14 cellular contexts compared by ENCODE assay signal in genomic region chr7:39306028-39306570, GRCh38.
DNase-seq lines count a peak whose midpoint lies in the region; ATAC-seq and TF ChIP-seq lines count a peak whose summit lies in the region.
"Had no signal": no experiment of that assay in that cellular context is flagged by ENCODE, and none has a peak within 500 bp of the region (broad histone marks: within the 10 kb centered on the region; RNA-seq: fewer than 3 reads in every experiment).

No MANE protein-coding gene starts in this region.

- H3K4me1 Mint-ChIP-seq in activated CD8-positive, alpha-beta memory T cell treated with anti-CD3 and anti-CD28 coated beads, Interleukin-2, amount 10 ng/mL, durations not matched to agents 7 days and 5 days = no peaks in the 10 kb centered on the region

- in situ Hi-C loops in Caki2 (cut with HindIII; ENCODE audit: low pct_unique_long_range_greater_than_20kb, low sequenced_read_pairs) = no loop called here
- in situ Hi-C loops in GM23248 (cut with MboI) = no loop called here

- H3K36me3 Mint-ChIP-seq in activated CD8-positive, alpha-beta memory T cell treated with anti-CD3 and anti-CD28 coated beads, Interleukin-2, amount 10 ng/mL, durations not matched to agents 7 days and 5 days = no peaks in the 10 kb centered on the region

- no peak overlapping the region for H3K4me2 ChIP-seq in GM23248 (ENCODE audit: unreplicated experiment)
- H3K4me2 ChIP-seq: GM23338 had no signal

- POLR2A ChIA-PET in RWPE1 (lab: Yijun Ruan, JAX; ENCODE audit: low non-redundant PET) = no interaction called here

- H3K9me3 ChIP-seq in GM23248 (ENCODE audit: low read depth) = no peaks in the 10 kb centered on the region
- no peaks in the 10 kb centered on the region for H3K9me3 ChIP-seq in psoas muscle

- no peak overlapping the region for H2AFZ ChIP-seq in GM23248
- H2AFZ ChIP-seq: GM23338 had no signal

- H3K36me3 ChIP-seq in GM23248 (ENCODE audit: low read depth) (no peaks in the 10 kb centered on the region), psoas muscle (ENCODE audit: insufficient read depth in 1 of 2, low read depth in 1 of 2) (no peaks in the 10 kb centered on the region)

- CTCF ChIA-PET in RWPE1 (lab: Yijun Ruan, JAX) = interaction anchor here (0.7 kb wide), 1 partner anchor 162 kb away, joined by 3 read pairs; no protein-coding TSS in a partner anchor
- CTCF ChIA-PET in activated CD8-positive, alpha-beta memory T cell treated with anti-CD3 and anti-CD28 coated beads, Interleukin-2, amount 10 ng/mL, durations not matched to agents 7 days and 5 days (lab: Charles Lee) = interaction anchor here (1.0 kb wide), 1 partner anchor 13 kb away, joined by 3 read pairs; no protein-coding TSS in a partner anchor

- no peak overlapping the region for H3K9ac ChIP-seq in GM23248

- no peaks in the 10 kb centered on the region for H3F3A ChIP-seq in GM23248 (ENCODE audit: insufficient read depth)

- H3K27me3 ChIP-seq in GM23248 (replicated peaks; ENCODE audit: insufficient read depth) (no peaks in the 10 kb centered on the region), psoas muscle (ENCODE audit: insufficient read depth in 3 of 3, low read length in 2 of 3) (no peaks in the 10 kb centered on the region)

- peak; percentile 12 for DNase-seq in Caki2 (ENCODE audit: low read depth)
- peak; percentile 33 for DNase-seq in GM23248
- peak; percentile 55 for DNase-seq in foreskin melanocyte
- no peak for DNase-seq in RWPE1 (ENCODE audit: low spot score)
- no peak for DNase-seq in psoas muscle
- no peak for DNase-seq in activated CD8-positive, alpha-beta memory T cell treated with anti-CD3 and anti-CD28 coated beads, Interleukin-2, amount 10 ng/mL, durations not matched to agents 7 days and 5 days
- no peak for DNase-seq in hypothalamus (lab: John Stamatoyannopoulos, UW)
- DNase-seq: C1 segment of cervical spinal cord; CD4-positive, alpha-beta T cell; DND-41; H7; IMR-90; KBM-7 had no signal

- ATAC-seq in psoas muscle = no peak
- no peak for ATAC-seq in activated CD8-positive, alpha-beta memory T cell treated with anti-CD3 and anti-CD28 coated beads, Interleukin-2, amount 10 ng/mL, durations not matched to agents 7 days and 5 days
- ATAC-seq: GM23338 had no signal

- peaks cover 3% of the 10 kb centered on the region for H3K27me3 Mint-ChIP-seq in activated CD8-positive, alpha-beta memory T cell treated with anti-CD3 and anti-CD28 coated beads, Interleukin-2, amount 10 ng/mL, durations not matched to agents 7 days and 5 days

- no peak overlapping the region for H3K4me3 Mint-ChIP-seq in activated CD8-positive, alpha-beta memory T cell treated with anti-CD3 and anti-CD28 coated beads, Interleukin-2, amount 10 ng/mL, durations not matched to agents 7 days and 5 days
- H3K4me3 Mint-ChIP-seq: CD4-positive, alpha-beta T cell; GM23338 had no signal

- H3K9me3 Mint-ChIP-seq in activated CD8-positive, alpha-beta memory T cell treated with anti-CD3 and anti-CD28 coated beads, Interleukin-2, amount 10 ng/mL, durations not matched to agents 7 days and 5 days (ENCODE audit: low read depth) = no peaks in the 10 kb centered on the region
- H3K9me3 Mint-ChIP-seq: CD4-positive, alpha-beta T cell; GM23338 had no signal

- H3K27ac ChIP-seq in GM23248 (no peak overlapping the region), RWPE1 (no peak overlapping the region), psoas muscle (no peak overlapping the region)

- no peaks in the 10 kb centered on the region for H3K4me1 ChIP-seq in GM23248 (ENCODE audit: insufficient read depth)
- no peaks in the 10 kb centered on the region for H3K4me1 ChIP-seq in psoas muscle

- H3K79me2 ChIP-seq in GM23248 (ENCODE audit: insufficient read depth) = no peaks in the 10 kb centered on the region

- H3K27ac Mint-ChIP-seq in activated CD8-positive, alpha-beta memory T cell treated with anti-CD3 and anti-CD28 coated beads, Interleukin-2, amount 10 ng/mL, durations not matched to agents 7 days and 5 days = no peak overlapping the region
- H3K27ac Mint-ChIP-seq: CD4-positive, alpha-beta T cell; GM23338 had no signal

- no peaks in the 10 kb centered on the region for H4K20me1 ChIP-seq in GM23248 (ENCODE audit: insufficient read depth)

- H3K4me3 ChIP-seq in GM23248 = no peak overlapping the region
- H3K4me3 ChIP-seq in psoas muscle = no peak overlapping the region
- H3K4me3 ChIP-seq: GM23338 had no signal

- intact Hi-C loops in psoas muscle (cut with DNase I) = no loop called here

- H3K9me2 ChIP-seq in GM23248 (ENCODE audit: insufficient read depth) = no peaks in the 10 kb centered on the region

- 7 to 12% methylated on average over 5 of the region's 5 CpGs for WGBS in GM23248 (ENCODE audit: low coverage in 1 of 2, low lambda C conversion rate in 2 of 2, missing lambda C conversion rate in 2 of 2), 2 experiments
- WGBS in psoas muscle, 3 donors = 32 to 43% (median 41%) methylated on average over 5 of the region's 5 CpGs

- TF ChIP-seq CTCF in RWPE1 (conservative IDR thresholded peaks at IDR 0.05; ENCODE audit: low read depth) (no peak), psoas muscle (IDR thresholded peaks at IDR 0.05) (no peak)

Comparison
In these comparisons a context has a peak if more than half of its experiments do, and no peak if none do; other contexts are left out.
1. DNase-seq: peak in Caki2 (single experiment), GM23248 (single experiment) and foreskin melanocyte (single experiment); none in RWPE1 (single experiment), psoas muscle (0 of 2), activated CD8-positive, alpha-beta memory T cell treated with anti-CD3 and anti-CD28 coated beads, Interleukin-2, amount 10 ng/mL, durations not matched to agents 7 days and 5 days (single experiment) and hypothalamus (0 of 51).